In genomic region chr12:62760779-62761178, GRCh38 we compare ENCODE assay signal across 1 cellular context.
TF ChIP-seq lines count a peak whose summit lies in the region.

No MANE protein-coding gene starts in this region.

TF ChIP-seq in HepG2, 621 proteins besides CTCF, POLR2A, EP300 and RAD21 (continued from another document and continues in another):
- TF ChIP-seq ELF3 (CRISPR knock-in tag; IDR thresholded peaks at IDR 0.05) = peak; percentile 20; the same call in 1 of the 2 replicates
- TF ChIP-seq ZNF143 (CRISPR knock-in tag; IDR thresholded peaks at IDR 0.05) = no peak
- no peak for TF ChIP-seq HES4 (CRISPR knock-in tag; IDR thresholded peaks at IDR 0.05; ENCODE audit: borderline replicate concordance)
- TF ChIP-seq ZNF790 (CRISPR knock-in tag; IDR thresholded peaks at IDR 0.05; ENCODE audit: borderline replicate concordance) = no peak
- TF ChIP-seq ZFAT (CRISPR knock-in tag; conservative IDR thresholded peaks at IDR 0.05) = no peak
- TF ChIP-seq ZNF281 (CRISPR knock-in tag; IDR thresholded peaks at IDR 0.05; ENCODE audit: borderline replicate concordance) = no peak
- peak; percentile 83 for TF ChIP-seq NR2F6 (IDR thresholded peaks at IDR 0.05)
- peak; percentile 69 for TF ChIP-seq NR2F6 (CRISPR knock-in tag; IDR thresholded peaks at IDR 0.05)
- no peak for TF ChIP-seq REST (IDR thresholded peaks at IDR 0.05; ENCODE audit: borderline replicate concordance in 1 of 2, low read depth in 1 of 2, low read length in 2 of 2)
- TF ChIP-seq ZFP91 (CRISPR knock-in tag; IDR thresholded peaks at IDR 0.05; ENCODE audit: borderline replicate concordance) = no peak
- no peak for TF ChIP-seq ZFP36L2 (CRISPR knock-in tag; IDR thresholded peaks at IDR 0.05)
- peak; percentile 87 for TF ChIP-seq NCOA2 (CRISPR knock-in tag; IDR thresholded peaks at IDR 0.05)
- TF ChIP-seq HNF1A (IDR thresholded peaks at IDR 0.05; ENCODE audit: low read depth) = peak; percentile 62; the same call in 1 of the 2 replicates
- TF ChIP-seq HNF1A (CRISPR knock-in tag; IDR thresholded peaks at IDR 0.05; ENCODE audit: borderline replicate concordance) = peak; percentile 64; the same call in 1 of the 2 replicates
- 0 out of 2 replicates have a peak, but pooled peaks have one; percentile 41 for TF ChIP-seq MLX (CRISPR knock-in tag; IDR thresholded peaks at IDR 0.05)
- TF ChIP-seq MXD1 (CRISPR knock-in tag; IDR thresholded peaks at IDR 0.05) = no peak
- TF ChIP-seq GRHL1 (CRISPR knock-in tag; conservative IDR thresholded peaks at IDR 0.05) = no peak
- no peak for TF ChIP-seq ZNF350 (CRISPR knock-in tag; IDR thresholded peaks at IDR 0.05; ENCODE audit: borderline replicate concordance, low read depth)
- 0 out of 2 replicates have a peak, but pooled peaks have one; percentile 34 for TF ChIP-seq ATF2 (CRISPR knock-in tag; IDR thresholded peaks at IDR 0.05)
- TF ChIP-seq KMT2B (CRISPR knock-in tag; IDR thresholded peaks at IDR 0.05) = peak; percentile 44; the same call in 1 of the 2 replicates
- no peak for TF ChIP-seq ATF5 (CRISPR knock-in tag; IDR thresholded peaks at IDR 0.05; ENCODE audit: low read depth)
- no peak for TF ChIP-seq ZFP62 (CRISPR knock-in tag; IDR thresholded peaks at IDR 0.05)
- no peak for TF ChIP-seq FOXA1 (IDR thresholded peaks at IDR 0.05)
- peak; percentile 93 for TF ChIP-seq FOXA1 (CRISPR knock-in tag; IDR thresholded peaks at IDR 0.05)
- TF ChIP-seq ZNF503 (CRISPR knock-in tag; IDR thresholded peaks at IDR 0.05) = 0 out of 2 replicates have a peak, but pooled peaks have one; percentile 51
- TF ChIP-seq ZNF10 (CRISPR knock-in tag; IDR thresholded peaks at IDR 0.05; ENCODE audit: borderline replicate concordance, low read depth) = no peak
- no peak for TF ChIP-seq PBX2 (CRISPR knock-in tag; IDR thresholded peaks at IDR 0.05)
- peak; percentile 76 for TF ChIP-seq THRA (CRISPR knock-in tag; IDR thresholded peaks at IDR 0.05; ENCODE audit: borderline replicate concordance)
- TF ChIP-seq ZNF782 (CRISPR knock-in tag; IDR thresholded peaks at IDR 0.05; ENCODE audit: borderline replicate concordance) = no peak
- TF ChIP-seq MIXL1 (CRISPR knock-in tag; IDR thresholded peaks at IDR 0.05) = 0 out of 2 replicates have a peak, but pooled peaks have one; percentile 41
- no peak for TF ChIP-seq CEBPB (IDR thresholded peaks at IDR 0.05; ENCODE audit: borderline replicate concordance, low read depth, low read length)
- TF ChIP-seq ZNF264 (CRISPR knock-in tag; IDR thresholded peaks at IDR 0.05) = 0 out of 2 replicates have a peak, but pooled peaks have one; percentile 21
- TF ChIP-seq REL (CRISPR knock-in tag; conservative IDR thresholded peaks at IDR 0.05) = no peak
